Comparison of ENCODE assay signal across 28 cellular contexts in genomic region chr5:155087036-155087435, GRCh38.
DNase-seq lines count a peak whose midpoint lies in the region; FAIRE-seq and TF ChIP-seq lines count a peak whose summit lies in the region.
"Had no signal": no experiment of that assay in that cellular context is flagged by ENCODE, and none has a peak within 500 bp of the region (broad histone marks: within the 10 kb centered on the region; RNA-seq: fewer than 3 reads in every experiment).

No MANE protein-coding gene starts in this region.

- peaks cover 6% of the 10 kb centered on the region for H3K9me3 ChIP-seq in keratinocyte (ENCODE audit: control insufficient read depth, low read depth, low read length)
- H3K9me3 ChIP-seq: BLaER1 treated with 17β-estradiol and CSF1 and Interleukin-3, amounts not matched to agents 10 nM and 100 nM; tibial nerve had no signal

- no peaks in the 10 kb centered on the region for H3K9me1 ChIP-seq in keratinocyte (ENCODE audit: control insufficient read depth, extremely low read depth, insufficient read depth, low read length)

- peak; percentile 30 for DNase-seq in AG20443 (ENCODE audit: low spot score)
- DNase-seq in HT1080 (ENCODE audit: low read depth): peak; percentile 13
- peak; percentile 76 for DNase-seq in amniotic epithelial cell (ENCODE audit: low read depth)
- DNase-seq in keratinocyte (ENCODE audit: low read depth, low spot score): peak; percentile 35
- DNase-seq in GM19238 (ENCODE audit: insufficient read length, low spot score): no peak
- no peak for DNase-seq in NCI-H2196 treated with DMSO at 0.1 percent for 48 hours (lab: John Stamatoyannopoulos, UW; ENCODE audit: unreplicated experiment)
- no peak for DNase-seq in mesenteric fat pad (ENCODE audit: low spot score)
- DNase-seq in stimulated activated CD4-positive, alpha-beta T cell treated with anti-CD3 and anti-CD28 coated beads, Interleukin-4, amount 100 ng/mL, for 1 hour: no peak
- DNase-seq: activated CD4-positive, alpha-beta T cell treated with anti-CD3 and anti-CD28 coated beads, Interleukin-2, amount 50 U/mL, for 48 hours; activated CD8-positive, alpha-beta memory T cell treated with anti-CD3 and anti-CD28 coated beads, Interleukin-2, amount 50 U/mL, for 4 hours; activated naive CD4-positive, alpha-beta T cell treated with anti-CD3 and anti-CD28 coated beads, Interleukin-2, amount 50 U/mL, for 16 hours; COR-L47; effector memory CD4-positive, alpha-beta T cell; NCI-H1092 treated with DMSO at 0.1 percent for 48 hours; NCI-H187 treated with DMSO at 0.1 percent for 48 hours; NCI-H2227 treated with DMSO at 0.1 percent for 48 hours; NCI-H69; retina; RPMI8226; small intestine; stimulated activated CD4-positive, alpha-beta T cell treated with anti-CD3 and anti-CD28 coated beads, Interleukin-2, amount 100 ng/mL, for 24 hours had no signal

- no peak overlapping the region for H2AFZ ChIP-seq in keratinocyte (ENCODE audit: control insufficient read depth, low read length)

- no peaks in the 10 kb centered on the region for H4K20me1 ChIP-seq in keratinocyte (ENCODE audit: control insufficient read depth, extremely low read depth, insufficient read depth, low read length)
- H4K20me1 ChIP-seq: BLaER1 treated with 17β-estradiol and CSF1 and Interleukin-3, amounts not matched to agents 10 nM and 100 nM had no signal

- no peak overlapping the region for H3K4me3 ChIP-seq in keratinocyte (ENCODE audit: control insufficient read depth in 2 of 3, extremely low read depth in 1 of 3, insufficient read depth in 2 of 3, low read depth in 1 of 3, low read length in 3 of 3)
- H3K4me3 ChIP-seq: BLaER1 treated with 17β-estradiol and CSF1 and Interleukin-3, amounts not matched to agents 10 nM and 100 nM; cardiac muscle cell; coronary artery; tibial nerve had no signal

- H3K79me2 ChIP-seq in keratinocyte (ENCODE audit: control insufficient read depth, insufficient read depth, low read length): no peaks in the 10 kb centered on the region

- FAIRE-seq in keratinocyte (lab: Jason Lieb, UNC): peak; percentile 97
- FAIRE-seq: islet of Langerhans, small intestine, TTC549 had no signal

- H3K4me2 ChIP-seq in keratinocyte (ENCODE audit: control insufficient read depth, extremely low read depth, insufficient read depth, low read depth, low read length): no peak overlapping the region
- H3K4me2 ChIP-seq: BLaER1 treated with 17β-estradiol and CSF1 and Interleukin-3, amounts not matched to agents 10 nM and 100 nM had no signal

- TF ChIP-seq CTCF in keratinocyte (optimal IDR thresholded peaks at IDR 0.05 in 1 of 3, IDR thresholded peaks at IDR 0.05 in 1 of 3, conservative IDR thresholded peaks at IDR 0.05 in 1 of 3; ENCODE audit: extremely low read depth in 1 of 3, insufficient read depth in 2 of 3, low read length in 3 of 3): peak in 2 of 3 experiments; percentile 3 to 7

- dilution Hi-C loops in keratinocyte (cut with MboI; ENCODE audit: extremely low pct_ligation_motif_present, low sequenced_read_pairs): no loop called here

- no peaks in the 10 kb centered on the region for H3K36me3 ChIP-seq in keratinocyte (ENCODE audit: control insufficient read depth in 2 of 2, extremely low read depth in 1 of 2, insufficient read depth in 2 of 2, low read length in 2 of 2)
- H3K36me3 ChIP-seq: BLaER1 treated with 17β-estradiol and CSF1 and Interleukin-3, amounts not matched to agents 10 nM and 100 nM; cardiac muscle cell; tibial nerve had no signal

- no peaks in the 10 kb centered on the region for H3K27me3 ChIP-seq in keratinocyte (ENCODE audit: control insufficient read depth, extremely low read depth, insufficient read depth, low read length)
- H3K27me3 ChIP-seq: BLaER1 treated with 17β-estradiol and CSF1 and Interleukin-3, amounts not matched to agents 10 nM and 100 nM; cardiac muscle cell; tibial nerve had no signal

- no peak overlapping the region for H3K27ac ChIP-seq in keratinocyte (ENCODE audit: control insufficient read depth, insufficient read depth, low read length)
- H3K27ac ChIP-seq: BLaER1 treated with 17β-estradiol and CSF1 and Interleukin-3, amounts not matched to agents 10 nM and 100 nM; cardiac muscle cell; coronary artery; HL-60; tibial nerve had no signal

- no peak overlapping the region for H3K9ac ChIP-seq in keratinocyte (ENCODE audit: control insufficient read depth, extremely low read depth, insufficient read depth, low read length)
- H3K9ac ChIP-seq: BLaER1 treated with 17β-estradiol and CSF1 and Interleukin-3, amounts not matched to agents 10 nM and 100 nM had no signal

- H3K4me1 ChIP-seq in keratinocyte (ENCODE audit: control insufficient read depth, extremely low read depth, insufficient read depth, low read length): peaks cover 56% of the 10 kb centered on the region

Comparison
In these comparisons a context has a peak if more than half of its experiments do, and no peak if none do; other contexts are left out.
1. DNase-seq: peak in AG20443 (single experiment), HT1080 (single experiment), amniotic epithelial cell (single experiment) and keratinocyte (single experiment); none in GM19238 (single experiment), NCI-H2196 treated with DMSO at 0.1 percent for 48 hours (single experiment), mesenteric fat pad (single experiment) and stimulated activated CD4-positive, alpha-beta T cell treated with anti-CD3 and anti-CD28 coated beads, Interleukin-4, amount 100 ng/mL, for 1 hour (single experiment).